Comparison of ENCODE assay signal across 23 cellular contexts in the genomic region with DNA sequence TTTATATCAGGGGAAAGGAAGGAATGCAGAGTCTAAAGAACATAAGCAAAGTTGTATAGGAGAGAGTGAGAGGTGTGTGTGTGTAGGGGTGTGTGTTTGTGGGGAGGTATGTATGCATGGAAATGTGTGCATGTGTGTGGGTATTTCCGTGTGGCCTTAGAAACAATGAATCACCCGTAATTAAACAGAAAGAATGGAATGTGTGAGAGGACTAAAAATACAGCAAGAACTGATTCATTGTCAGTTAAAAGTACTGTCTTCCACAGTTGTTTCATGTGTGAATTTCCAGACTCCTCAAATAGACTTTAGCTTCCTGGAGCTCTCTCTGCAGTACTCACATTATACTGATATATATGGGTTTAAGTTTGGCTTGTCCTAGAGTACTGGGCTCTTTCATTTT.
DNase-seq lines count a peak whose midpoint lies in the region; ATAC-seq and TF ChIP-seq lines count a peak whose summit lies in the region.
"Had no signal": no experiment of that assay in that cellular context is flagged by ENCODE, and none has a peak within 500 bp of the region (broad histone marks: within the 10 kb centered on the region; RNA-seq: fewer than 3 reads in every experiment).

No MANE protein-coding gene starts in this region.

- peak overlapping the region; percentile 59 for H3K4me2 ChIP-seq in GM23248 (ENCODE audit: unreplicated experiment)
- H3K4me2 ChIP-seq: A549, GM23338, hepatocyte had no signal

- in situ Hi-C loops in ACHN (cut with HindIII; ENCODE audit: low pct_ligation_motif_present, low pct_unique_long_range_greater_than_20kb, low sequenced_read_pairs) (no loop called here), GM23248 (cut with MboI) (no loop called here)

- no peaks in the 10 kb centered on the region for H3K4me1 Mint-ChIP-seq in activated T-cell treated with anti-CD3 and anti-CD28 coated beads, Interleukin-2, amount 50 U/mL, for 72 hours (ENCODE audit: low read depth)

- H3K9ac ChIP-seq in GM23248: no peak overlapping the region

- no peaks in the 10 kb centered on the region for H4K20me1 ChIP-seq in GM23248 (ENCODE audit: insufficient read depth)

- no peaks in the 10 kb centered on the region for H3K9me2 ChIP-seq in GM23248 (ENCODE audit: insufficient read depth)

- H3K27ac Mint-ChIP-seq in activated T-cell treated with anti-CD3 and anti-CD28 coated beads, Interleukin-2, amount 50 U/mL, for 72 hours: no peak overlapping the region
- H3K27ac Mint-ChIP-seq: activated CD4-positive, alpha-beta memory T cell treated with anti-CD3 and anti-CD28 coated beads for 36 hours; activated naive CD4-positive, alpha-beta T cell treated with anti-CD3 and anti-CD28 coated beads, Interleukin-2, amount 50 U/mL, for 72 hours; CD8-positive, alpha-beta T cell; GM23338 had no signal

- H3K27me3 ChIP-seq in GM23248 (replicated peaks; ENCODE audit: insufficient read depth): no peaks in the 10 kb centered on the region
- H3K27me3 ChIP-seq in kidney epithelial cell (ENCODE audit: control insufficient read depth, insufficient read depth, low read length): no peaks in the 10 kb centered on the region
- H3K27me3 ChIP-seq: hepatocyte, sigmoid colon, uterus had no signal

- H3K27me3 Mint-ChIP-seq in activated T-cell treated with anti-CD3 and anti-CD28 coated beads, Interleukin-2, amount 50 U/mL, for 72 hours (ENCODE audit: low read depth): no peaks in the 10 kb centered on the region
- H3K27me3 Mint-ChIP-seq: activated CD4-positive, alpha-beta memory T cell treated with anti-CD3 and anti-CD28 coated beads for 36 hours had no signal

- H3K4me3 Mint-ChIP-seq in activated T-cell treated with anti-CD3 and anti-CD28 coated beads, Interleukin-2, amount 50 U/mL, for 72 hours: no peak overlapping the region
- H3K4me3 Mint-ChIP-seq: activated CD4-positive, alpha-beta memory T cell treated with anti-CD3 and anti-CD28 coated beads for 36 hours; CD8-positive, alpha-beta T cell; GM23338 had no signal

- no peak for ATAC-seq in GM18907 (IDR thresholded peaks at IDR 0.05; ENCODE audit: unreplicated experiment)
- ATAC-seq in activated T-cell treated with anti-CD3 and anti-CD28 coated beads, Interleukin-2, amount 50 U/mL, for 72 hours (replicated peaks in 1 of 2): no peak
- ATAC-seq: A549; activated naive CD4-positive, alpha-beta T cell treated with anti-CD3 and anti-CD28 coated beads, Interleukin-2, amount 50 U/mL, for 72 hours; CD8-positive, alpha-beta T cell; GM23338 had no signal

- peaks cover 10% of the 10 kb centered on the region; the same call in 1 of the 2 replicates for H3F3A ChIP-seq in GM23248 (ENCODE audit: insufficient read depth)

- no peaks in the 10 kb centered on the region for H3K36me3 ChIP-seq in GM23248 (ENCODE audit: low read depth)
- H3K36me3 ChIP-seq in kidney epithelial cell (ENCODE audit: control insufficient read depth, insufficient read depth, low read length): no peaks in the 10 kb centered on the region
- H3K36me3 ChIP-seq: sigmoid colon, uterus, WERI-Rb-1 had no signal

- DNase-seq in ACHN: peak; percentile 14
- peak; percentile 59 for DNase-seq in GM23248
- peak; percentile 63 for DNase-seq in SW480 (ENCODE audit: low spot score)
- peak; percentile 70 for DNase-seq in kidney epithelial cell (ENCODE audit: low read depth)
- no peak for DNase-seq in COLO829 (ENCODE audit: low spot score)
- no peak for DNase-seq in NCI-H345 treated with DMSO at 0.1 percent for 48 hours (lab: John Stamatoyannopoulos, UW; ENCODE audit: unreplicated experiment)
- DNase-seq in activated T-cell treated with anti-CD3 and anti-CD28 coated beads, Interleukin-2, amount 50 U/mL, for 72 hours: no peak
- DNase-seq: activated CD4-positive, alpha-beta memory T cell treated with anti-CD3 and anti-CD28 coated beads for 36 hours; activated T-cell treated with anti-CD3 and anti-CD28 coated beads, Interleukin-2, amount 50 U/mL, for 48 hours; CD8-positive, alpha-beta T cell; Kasumi-1; NCI-H1417; NCI-H2227 treated with DMSO at 0.1 percent for 48 hours; RPMI8226; sigmoid colon; stimulated activated CD4-positive, alpha-beta T cell treated with anti-CD3 and anti-CD28 coated beads, Interleukin-2, amount 100 ng/mL, for 24 hours; uterus; WERI-Rb-1 had no signal

- peaks cover 32% of the 10 kb centered on the region for H3K4me1 ChIP-seq in GM23248 (ENCODE audit: insufficient read depth)
- H3K4me1 ChIP-seq: A549, sigmoid colon, uterus had no signal

- H3K79me2 ChIP-seq in GM23248 (ENCODE audit: insufficient read depth): no peaks in the 10 kb centered on the region
- H3K79me2 ChIP-seq: hepatocyte had no signal

- peak overlapping the region; percentile 52 for H3K27ac ChIP-seq in GM23248
- H3K27ac ChIP-seq: A549, hepatocyte, sigmoid colon, uterus, WERI-Rb-1 had no signal

- H3K9me3 ChIP-seq in GM23248 (ENCODE audit: low read depth): no peaks in the 10 kb centered on the region
- H3K9me3 ChIP-seq: A549, sigmoid colon, uterus had no signal

- 0 out of 2 replicates have a peak overlapping the region, but pooled peaks have one; percentile 26 for H3K4me3 ChIP-seq in GM23248
- no peak overlapping the region for H3K4me3 ChIP-seq in kidney epithelial cell (ENCODE audit: low read depth, low read length)
- H3K4me3 ChIP-seq: A549, GM23338, hepatocyte, sigmoid colon, uterus had no signal

- no peaks in the 10 kb centered on the region for H3K9me3 Mint-ChIP-seq in activated T-cell treated with anti-CD3 and anti-CD28 coated beads, Interleukin-2, amount 50 U/mL, for 72 hours
- H3K9me3 Mint-ChIP-seq: activated CD4-positive, alpha-beta memory T cell treated with anti-CD3 and anti-CD28 coated beads for 36 hours; activated naive CD4-positive, alpha-beta T cell treated with anti-CD3 and anti-CD28 coated beads, Interleukin-2, amount 50 U/mL, for 72 hours; CD8-positive, alpha-beta T cell; GM23338 had no signal

- H3K36me3 Mint-ChIP-seq in activated T-cell treated with anti-CD3 and anti-CD28 coated beads, Interleukin-2, amount 50 U/mL, for 72 hours (ENCODE audit: insufficient read depth in 2 of 2): no peaks in the 10 kb centered on the region
- H3K36me3 Mint-ChIP-seq: activated CD4-positive, alpha-beta memory T cell treated with anti-CD3 and anti-CD28 coated beads for 36 hours; activated naive CD4-positive, alpha-beta T cell treated with anti-CD3 and anti-CD28 coated beads, Interleukin-2, amount 50 U/mL, for 72 hours; CD8-positive, alpha-beta T cell had no signal

- 8 to 30% methylated on average over 2 of the region's 2 CpGs for WGBS in GM23248 (ENCODE audit: low coverage in 1 of 2, low lambda C conversion rate in 2 of 2, missing lambda C conversion rate in 2 of 2), 2 experiments

- no peak for TF ChIP-seq CTCF in kidney epithelial cell (IDR thresholded peaks at IDR 0.05; ENCODE audit: insufficient read depth, low read length, poor library complexity, severe bottlenecking)

- no peak overlapping the region for H2AFZ ChIP-seq in GM23248
- H2AFZ ChIP-seq: GM23338, hepatocyte had no signal

Comparison
In these comparisons a context has a peak if more than half of its experiments do, and no peak if none do; other contexts are left out.
1. DNase-seq: peak in ACHN (single experiment), GM23248 (single experiment), SW480 (single experiment) and kidney epithelial cell (single experiment); none in COLO829 (single experiment), NCI-H345 treated with DMSO at 0.1 percent for 48 hours (single experiment) and activated T-cell treated with anti-CD3 and anti-CD28 coated beads, Interleukin-2, amount 50 U/mL, for 72 hours (0 of 2).